ENCODE assay signal across 18 cellular contexts in genomic region chrX:132955710-132956109, GRCh38. TPM values are rescaled to one million over a fixed set of nuclear protein-coding genes. Genes with fewer than 3 reads are reported as not detected.
DNase-seq lines count a peak whose midpoint lies in the region; ATAC-seq and TF ChIP-seq lines count a peak whose summit lies in the region.
"Had no signal": no experiment of that assay in that cellular context is flagged by ENCODE, and none has a peak within 500 bp of the region (broad histone marks: within the 10 kb centered on the region; RNA-seq: fewer than 3 reads in every experiment).

No MANE protein-coding gene starts in this region.

- TF ChIP-seq POLR2A in gastroesophageal sphincter (IDR thresholded peaks at IDR 0.05), result no peak

- no peak overlapping the region for H3K27ac ChIP-seq in HUES6 (ENCODE audit: low read depth, low read length)
- H3K27ac ChIP-seq in neural progenitor cell, result no peak overlapping the region
- no peak overlapping the region for H3K27ac ChIP-seq in gastroesophageal sphincter
- H3K27ac ChIP-seq: colonic mucosa, lower lobe of right lung, tibial artery had no signal

- no peak overlapping the region for H2AFZ ChIP-seq in neural progenitor cell (replicated peaks)

- DNase-seq in NCI-H345 (lab: John Stamatoyannopoulos, UW) (peak; percentile 6), NCI-H345 treated with DMSO at 0.1 percent for 48 hours (lab: John Stamatoyannopoulos, UW; ENCODE audit: unreplicated experiment) (no peak), epithelial cell of proximal tubule (ENCODE audit: low read depth) (no peak), neural progenitor cell (ENCODE audit: low spot score) (peak; percentile 17), GM03348 (ENCODE audit: low spot score) (no peak), NCI-H1105 treated with DMSO at 0.1 percent for 48 hours (lab: John Stamatoyannopoulos, UW) (no peak)
- DNase-seq: activated B cell treated with CpG ODN at 0.5 μM for 24 hours, colonic mucosa, HCEC 1CT, lower lobe of right lung, NCI-H1417 treated with DMSO at 0.1 percent for 48 hours, SIG-M5, tibial artery had no signal

- H3K27me3 Mint-ChIP-seq in neural progenitor cell (ENCODE audit: insufficient read depth, low read depth), result peaks cover 21% of the 10 kb centered on the region

- no peak for TF ChIP-seq EP300 in gastroesophageal sphincter (IDR thresholded peaks at IDR 0.05)

- TF ChIP-seq CTCF in epithelial cell of proximal tubule (conservative IDR thresholded peaks at IDR 0.05; ENCODE audit: low read depth, low read length) (peak; percentile 22), neural progenitor cell (IDR thresholded peaks at IDR 0.05) (no peak), gastroesophageal sphincter (IDR thresholded peaks at IDR 0.05) (no peak)

- H3K4me1 ChIP-seq in HUES6 (ENCODE audit: control insufficient read depth, insufficient read depth, low read length) (peaks cover 40% of the 10 kb centered on the region), neural progenitor cell (peaks cover 21% of the 10 kb centered on the region), gastroesophageal sphincter (peaks cover 0 to 30% (median 0%) of the 10 kb centered on the region in 3 donors)
- H3K4me1 ChIP-seq: colonic mucosa, lower lobe of right lung had no signal

- no peaks in the 10 kb centered on the region for H3K9me3 ChIP-seq in HUES6 (ENCODE audit: control insufficient read depth, insufficient read depth, low read depth, low read length)
- no peaks in the 10 kb centered on the region for H3K9me3 ChIP-seq in neural progenitor cell (ENCODE audit: low read depth)
- no peaks in the 10 kb centered on the region for H3K9me3 ChIP-seq in gastroesophageal sphincter
- H3K9me3 ChIP-seq: colonic mucosa, lower lobe of right lung, tibial artery had no signal

- peaks cover 13% of the 10 kb centered on the region for H3K79me2 ChIP-seq in neural progenitor cell (ENCODE audit: low read depth)

- peak overlapping the region; percentile 87 for H3K4me3 Mint-ChIP-seq in neural progenitor cell
- H3K4me3 Mint-ChIP-seq: activated B cell treated with CpG ODN at 0.5 μM for 24 hours had no signal

- H3K4me1 Mint-ChIP-seq in neural progenitor cell, result peaks cover 28% of the 10 kb centered on the region

- H3K4me2 ChIP-seq in neural progenitor cell, result peak overlapping the region; percentile 91

- H3K4me3 ChIP-seq in HUES6 (ENCODE audit: low read depth, low read length) (peak overlapping the region; percentile 84), epithelial cell of proximal tubule (ENCODE audit: low read depth, low read length) (peak overlapping the region; percentile 50), neural progenitor cell (peak overlapping the region; percentile 63), gastroesophageal sphincter (peak overlapping the region in 1 of 2 donors; percentile 55)

- H4K20me1 ChIP-seq in neural progenitor cell (ENCODE audit: low read depth), result peaks cover 10% of the 10 kb centered on the region

- no CpG with 5 or more reads among the region's 10 CpGs for WGBS in gastroesophageal sphincter (ENCODE audit: low coverage in 1 of 2), 2 donors

- no peaks in the 10 kb centered on the region for H3F3A ChIP-seq in neural progenitor cell (ENCODE audit: low read depth)

- H3K27ac Mint-ChIP-seq in neural progenitor cell, result no peak overlapping the region
- H3K27ac Mint-ChIP-seq: activated B cell treated with CpG ODN at 0.5 μM for 24 hours had no signal

- H3K9me3 Mint-ChIP-seq in neural progenitor cell, result no peaks in the 10 kb centered on the region
- H3K9me3 Mint-ChIP-seq: activated B cell treated with CpG ODN at 0.5 μM for 24 hours had no signal

- peak overlapping the region; percentile 56 for H3K9ac ChIP-seq in HUES6 (ENCODE audit: low read length)
- no peak overlapping the region for H3K9ac ChIP-seq in neural progenitor cell

- peaks cover 78% of the 10 kb centered on the region for H3K27me3 ChIP-seq in HUES6 (ENCODE audit: control insufficient read depth, insufficient read depth, low read length)
- peaks cover 48% of the 10 kb centered on the region for H3K27me3 ChIP-seq in neural progenitor cell
- peaks cover 46% of the 10 kb centered on the region for H3K27me3 ChIP-seq in gastroesophageal sphincter

- peaks cover 6% of the 10 kb centered on the region for H3K36me3 Mint-ChIP-seq in neural progenitor cell

- ATAC-seq in gastroesophageal sphincter, result no peak
- ATAC-seq: sciatic nerve had no signal

- H3K36me3 ChIP-seq in HUES6 (ENCODE audit: control insufficient read depth, insufficient read depth, low read length) (no peaks in the 10 kb centered on the region), neural progenitor cell (no peaks in the 10 kb centered on the region), gastroesophageal sphincter (no peaks in the 10 kb centered on the region)
- H3K36me3 ChIP-seq: colonic mucosa, lower lobe of right lung, tibial artery had no signal

RNA-seq across cellular contexts. Expression of gene HS6ST2, which starts 2.7 kb away (rescaled TPM):
- 9.2 and 10.5 TPM in 2 replicates for total RNA-seq in epithelial cell of proximal tubule
- 36.8 and 43.2 TPM in 2 replicates for total RNA-seq in neural progenitor cell (ENCODE audit: low replicate concordance)
- 1 to 10 TPM in 1 of 4 donors, under 1 TPM in 3; 0.08 to 1.9 (median 0.22) TPM for total RNA-seq in gastroesophageal sphincter
- total RNA-seq: A172, activated B cell treated with CpG ODN at 0.5 μM for 24 hours, fibroblast of villous mesenchyme had no signal

Comparison
In these comparisons a context has a peak if more than half of its experiments do, and no peak if none do; other contexts are left out.
1. DNase-seq: peak in NCI-H345 (single experiment) and neural progenitor cell (single experiment); none in NCI-H345 treated with DMSO at 0.1 percent for 48 hours (single experiment), epithelial cell of proximal tubule (single experiment), GM03348 (single experiment) and NCI-H1105 treated with DMSO at 0.1 percent for 48 hours (single experiment).